ENCODE assay signal across 8 cellular contexts in genomic region chr2:233414273-233414654, GRCh38. TPM values are rescaled to one million over a fixed set of nuclear protein-coding genes. Genes with fewer than 3 reads are reported as not detected.
DNase-seq lines count a peak whose midpoint lies in the region; TF ChIP-seq lines count a peak whose summit lies in the region.

No MANE protein-coding gene starts in this region.

- peak overlapping the region; percentile 85 for H3K27ac Mint-ChIP-seq in activated T-cell treated with anti-CD3 and anti-CD28 coated beads, Interleukin-2, amount 50 U/mL, for 24 hours
- peak overlapping the region; percentile 1 for H3K27ac Mint-ChIP-seq in activated T-helper 1 cell treated with anti-CD3 and anti-CD28 coated beads, Interleukin-12 subunit alpha, Interleukin-12 subunit beta, Interleukin-2, Interleukin-4 antibody, amounts not matched to agents 30 ng/mL and 10 ng/mL and 1 ng/mL, durations not matched to agents 14 hours and 24 hours and 36 hours

- H3K9me3 ChIP-seq in thyroid gland, result no peaks in the 10 kb centered on the region
- peaks cover 5% of the 10 kb centered on the region for H3K9me3 ChIP-seq in WERI-Rb-1 (ENCODE audit: severe bottlenecking)

- TF ChIP-seq CTCF in thyroid gland (IDR thresholded peaks at IDR 0.05) (no peak), WERI-Rb-1 (IDR thresholded peaks at IDR 0.05; ENCODE audit: low read depth, low read length) (no peak)

- no peak overlapping the region for H3K4me3 ChIP-seq in thyroid gland (replicated peaks in 1 of 3)
- no peak overlapping the region for H3K4me3 ChIP-seq in WERI-Rb-1 (ENCODE audit: low read depth, low read length)

- no peak for TF ChIP-seq POLR2A in thyroid gland (IDR thresholded peaks at IDR 0.05)

- peaks cover 68% of the 10 kb centered on the region for H3K36me3 Mint-ChIP-seq in activated T-cell treated with anti-CD3 and anti-CD28 coated beads, Interleukin-2, amount 50 U/mL, for 24 hours (ENCODE audit: low read depth)
- peaks cover 43% of the 10 kb centered on the region for H3K36me3 Mint-ChIP-seq in activated T-helper 1 cell treated with anti-CD3 and anti-CD28 coated beads, Interleukin-12 subunit alpha, Interleukin-12 subunit beta, Interleukin-2, Interleukin-4 antibody, amounts not matched to agents 30 ng/mL and 10 ng/mL and 1 ng/mL, durations not matched to agents 14 hours and 24 hours and 36 hours (ENCODE audit: low read depth)

- no peaks in the 10 kb centered on the region for H3K27me3 ChIP-seq in thyroid gland
- H3K27me3 ChIP-seq in WERI-Rb-1 (ENCODE audit: insufficient read depth, low read depth, severe bottlenecking), result no peaks in the 10 kb centered on the region

- H3K27me3 Mint-ChIP-seq in activated T-cell treated with anti-CD3 and anti-CD28 coated beads, Interleukin-2, amount 50 U/mL, for 24 hours, result no peaks in the 10 kb centered on the region
- no peaks in the 10 kb centered on the region for H3K27me3 Mint-ChIP-seq in activated T-helper 1 cell treated with anti-CD3 and anti-CD28 coated beads, Interleukin-12 subunit alpha, Interleukin-12 subunit beta, Interleukin-2, Interleukin-4 antibody, amounts not matched to agents 30 ng/mL and 10 ng/mL and 1 ng/mL, durations not matched to agents 14 hours and 24 hours and 36 hours (ENCODE audit: insufficient read depth)

- no peak overlapping the region for H3K4me3 Mint-ChIP-seq in activated T-cell treated with anti-CD3 and anti-CD28 coated beads, Interleukin-2, amount 50 U/mL, for 24 hours
- no peak overlapping the region for H3K4me3 Mint-ChIP-seq in activated T-helper 1 cell treated with anti-CD3 and anti-CD28 coated beads, Interleukin-12 subunit alpha, Interleukin-12 subunit beta, Interleukin-2, Interleukin-4 antibody, amounts not matched to agents 30 ng/mL and 10 ng/mL and 1 ng/mL, durations not matched to agents 14 hours and 24 hours and 36 hours

- 59 to 81% methylated on average over 3 to 4 of the region's 4 CpGs for WGBS in thyroid gland, 2 donors

- peaks cover 91% of the 10 kb centered on the region for H3K4me1 Mint-ChIP-seq in activated T-cell treated with anti-CD3 and anti-CD28 coated beads, Interleukin-2, amount 50 U/mL, for 24 hours (ENCODE audit: low read depth)
- peaks cover 74% of the 10 kb centered on the region for H3K4me1 Mint-ChIP-seq in activated T-helper 1 cell treated with anti-CD3 and anti-CD28 coated beads, Interleukin-12 subunit alpha, Interleukin-12 subunit beta, Interleukin-2, Interleukin-4 antibody, amounts not matched to agents 30 ng/mL and 10 ng/mL and 1 ng/mL, durations not matched to agents 14 hours and 24 hours and 36 hours (ENCODE audit: low read depth)

- intact Hi-C loops in activated T-helper 1 cell treated with anti-CD3 and anti-CD28 coated beads, Interleukin-12 subunit alpha, Interleukin-12 subunit beta, Interleukin-2, Interleukin-4 antibody, amounts not matched to agents 30 ng/mL and 10 ng/mL and 1 ng/mL, durations not matched to agents 14 hours and 24 hours and 36 hours (cut with micrococcal nuclease), result no loop called here
- intact Hi-C loops in thyroid gland (cut with DNase I), result no loop called here

- H3K27ac ChIP-seq in thyroid gland, result peak overlapping the region; percentile 91 to 96 (median 95)
- no peak overlapping the region for H3K27ac ChIP-seq in WERI-Rb-1

- H3K4me1 ChIP-seq in thyroid gland, result peaks cover 54 to 70% of the 10 kb centered on the region in 2 donors

- H3K9me3 Mint-ChIP-seq in activated T-cell treated with anti-CD3 and anti-CD28 coated beads, Interleukin-2, amount 50 U/mL, for 24 hours, result peaks cover 17% of the 10 kb centered on the region
- peaks cover 28% of the 10 kb centered on the region for H3K9me3 Mint-ChIP-seq in activated T-helper 1 cell treated with anti-CD3 and anti-CD28 coated beads, Interleukin-12 subunit alpha, Interleukin-12 subunit beta, Interleukin-2, Interleukin-4 antibody, amounts not matched to agents 30 ng/mL and 10 ng/mL and 1 ng/mL, durations not matched to agents 14 hours and 24 hours and 36 hours

- H3K36me3 ChIP-seq in thyroid gland (no peaks in the 10 kb centered on the region), WERI-Rb-1 (no peaks in the 10 kb centered on the region)

- no peak for DNase-seq in activated T-cell treated with anti-CD3 and anti-CD28 coated beads, Interleukin-2, amount 50 U/mL, for 24 hours
- no peak for DNase-seq in activated T-cell treated with anti-CD3 and anti-CD28 coated beads for 4 hours
- no peak for DNase-seq in activated T-helper 1 cell treated with anti-CD3 and anti-CD28 coated beads, Interleukin-12 subunit alpha, Interleukin-12 subunit beta, Interleukin-2, Interleukin-4 antibody, amounts not matched to agents 30 ng/mL and 10 ng/mL and 1 ng/mL, durations not matched to agents 14 hours and 24 hours and 36 hours (ENCODE audit: low spot score)
- peak; percentile 92 for DNase-seq in kidney tubule cell (ENCODE audit: low spot score)
- peak in 1 of 2 donors; percentile 26 for DNase-seq in thyroid gland
- no peak for DNase-seq in middle frontal gyrus (ENCODE audit: extremely low spot score, low spot score)
- DNase-seq in SKM-1 treated with dmso at 0.1 percent for 144 hours (lab: John Stamatoyannopoulos, UW; ENCODE audit: unreplicated experiment), result no peak
- DNase-seq in WERI-Rb-1, result no peak

RNA-seq across cellular contexts. Expression of gene DGKD, which starts 60.0 kb away (rescaled TPM):
- 42.5 and 43.7 TPM in 2 replicates for total RNA-seq in activated T-helper 1 cell treated with anti-CD3 and anti-CD28 coated beads, Interleukin-12 subunit alpha, Interleukin-12 subunit beta, Interleukin-2, Interleukin-4 antibody, amounts not matched to agents 30 ng/mL and 10 ng/mL and 1 ng/mL, durations not matched to agents 14 hours and 24 hours and 36 hours
- total RNA-seq in thyroid gland, result 10 to 100 TPM; 22.3 to 71.7 (median 27.3) TPM
